Comparison of ENCODE assay signal across 9 cellular contexts in genomic region chr6:52157301-52157930, GRCh38. TPM values are rescaled to one million over a fixed set of nuclear protein-coding genes. Genes with fewer than 3 reads are reported as not detected.
DNase-seq lines count a peak whose midpoint lies in the region; ATAC-seq lines count a peak whose summit lies in the region.
"Had no signal": no experiment of that assay in that cellular context is flagged by ENCODE, and none has a peak within 500 bp of the region (broad histone marks: within the 10 kb centered on the region; RNA-seq: fewer than 3 reads in every experiment).

No MANE protein-coding gene starts in this region.

- ATAC-seq in GM19328 (IDR thresholded peaks at IDR 0.05; ENCODE audit: unreplicated experiment) = peak; percentile 56
- ATAC-seq in HG02840 (IDR thresholded peaks at IDR 0.05; ENCODE audit: low FRiP score, unreplicated experiment) = peak; percentile 59

- in situ Hi-C loops in G401 (cut with HindIII; ENCODE audit: low sequenced_read_pairs) = no loop called here

- peak; percentile 18 to 50 for DNase-seq in activated CD4-positive, alpha-beta T cell treated with anti-CD3 and anti-CD28 coated beads, Interleukin-2, amount 50 U/mL, for 24 hours (ENCODE audit: low read depth in 1 of 2, low spot score in 1 of 2)
- DNase-seq in stimulated activated CD4-positive, alpha-beta T cell treated with anti-CD3 and anti-CD28 coated beads, Interleukin-1b, Interleukin-23, amount 100 ng/mL, for 48 hours = peak; percentile 76
- DNase-seq in NOMO-1 treated with DMSO at 0.1 percent for 48 hours (lab: John Stamatoyannopoulos, UW; ENCODE audit: unreplicated experiment) (no peak), T-helper 9 cell (no peak), G401 (ENCODE audit: low spot score) (no peak), UCSD-AML1 (lab: John Stamatoyannopoulos, UW; ENCODE audit: unreplicated experiment) (no peak)

RNA-seq across cellular contexts. Expression of gene IL17A, which starts 28.8 kb away (rescaled TPM):
- total RNA-seq in G401 (2014; rRNA removed; shearing (Covaris generic)) = not detected in 2 replicates
- total RNA-seq: neural crest cell had no signal

Comparison
In these comparisons a context has a peak if more than half of its experiments do, and no peak if none do; other contexts are left out.
1. DNase-seq: peak in activated CD4-positive, alpha-beta T cell treated with anti-CD3 and anti-CD28 coated beads, Interleukin-2, amount 50 U/mL, for 24 hours (2 of 2) and stimulated activated CD4-positive, alpha-beta T cell treated with anti-CD3 and anti-CD28 coated beads, Interleukin-1b, Interleukin-23, amount 100 ng/mL, for 48 hours (single experiment); none in NOMO-1 treated with DMSO at 0.1 percent for 48 hours (single experiment), T-helper 9 cell (single experiment), G401 (single experiment) and UCSD-AML1 (single experiment).